15 cellular contexts compared by ENCODE assay signal in the genomic region with DNA sequence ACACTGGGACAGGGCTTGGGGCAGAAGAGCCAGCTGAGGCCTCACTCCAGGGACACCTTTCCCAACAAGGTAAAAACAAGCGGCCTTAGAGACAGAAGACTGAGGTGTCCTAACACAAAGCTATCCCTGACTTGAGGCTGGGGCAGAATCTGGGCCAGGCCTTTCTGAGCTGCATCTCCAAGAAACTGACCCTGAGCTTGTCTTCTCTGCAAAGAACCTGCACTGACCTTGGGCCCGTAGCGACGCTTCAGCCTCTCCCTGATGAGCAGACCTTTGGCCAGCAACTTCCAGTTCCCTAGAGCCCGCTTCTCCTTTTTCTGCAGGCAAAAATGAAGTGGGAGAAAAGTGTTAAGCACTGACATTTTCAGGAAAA. TPM values are rescaled to one million over a fixed set of nuclear protein-coding genes. Genes with fewer than 3 reads are reported as not detected.
DNase-seq lines count a peak whose midpoint lies in the region; ATAC-seq and TF ChIP-seq lines count a peak whose summit lies in the region.
"Had no signal": no experiment of that assay in that cellular context is flagged by ENCODE, and none has a peak within 500 bp of the region (broad histone marks: within the 10 kb centered on the region; RNA-seq: fewer than 3 reads in every experiment).

No MANE protein-coding gene starts in this region.

- no peak for ATAC-seq in stimulated activated naive B cell treated with anti-CD40 and anti-IgM and Interleukin-4, amounts not matched to agents 10 μg/mL and 1 μg/mL and 100 μg/mL, for 72 hours (replicated peaks)

- H3K27me3 ChIP-seq in CD8-positive, alpha-beta memory T cell (ENCODE audit: insufficient read depth, low read length, poor library complexity, severe bottlenecking) = no peaks in the 10 kb centered on the region
- no peaks in the 10 kb centered on the region for H3K27me3 ChIP-seq in prostate gland (replicated peaks; ENCODE audit: insufficient read depth)
- H3K27me3 ChIP-seq: BLaER1 had no signal

- no peak for DNase-seq in CD8-positive, alpha-beta memory T cell
- no peak for DNase-seq in activated T-helper 1 cell treated with anti-CD3 and anti-CD28 coated beads, Interleukin-12 subunit alpha, Interleukin-12 subunit beta, Interleukin-2, Interleukin-4 antibody, amounts not matched to agents 30 ng/mL and 10 ng/mL and 1 ng/mL, durations not matched to agents 14 hours and 24 hours and 36 hours (ENCODE audit: low spot score)
- DNase-seq in immature natural killer cell = no peak
- DNase-seq in stimulated activated naive B cell treated with anti-CD40 and anti-IgM and Interleukin-4, amounts not matched to agents 10 μg/mL and 1 μg/mL and 100 μg/mL, for 72 hours = no peak
- no peak for DNase-seq in prostate gland (ENCODE audit: low spot score)
- no peak for DNase-seq in posterior cingulate gyrus
- no peak for DNase-seq in MV-4-11 (lab: John Stamatoyannopoulos, UW)
- DNase-seq: activated CD8-positive, alpha-beta memory T cell treated with anti-CD3 and anti-CD28 coated beads, Interleukin-2, amount 50 U/mL, for 48 hours; hippocampal formation; left ventricle myocardium inferior; NCI-H2029; NCI-H774; Right ventricle myocardium superior had no signal

- WGBS in prostate gland = 92% methylated on average over 5 of the region's 5 CpGs

- CTCF ChIA-PET in CD8-positive, alpha-beta memory T cell (lab: Charles Lee) = interaction anchor here (0.8 to 1.0 kb wide), 2 partner anchors 31 to 122 kb away, joined by 3 read pairs; a partner anchor contains a TSS

- TF ChIP-seq POLR2A in prostate gland (IDR thresholded peaks at IDR 0.05) = no peak

- H3K4me3 ChIP-seq in CD8-positive, alpha-beta memory T cell (ENCODE audit: low read length) = no peak overlapping the region
- no peak overlapping the region for H3K4me3 ChIP-seq in prostate gland
- H3K4me3 ChIP-seq: BLaER1, left ventricle myocardium inferior had no signal

- no peaks in the 10 kb centered on the region for H3K9me3 Mint-ChIP-seq in CD8-positive, alpha-beta memory T cell
- no peaks in the 10 kb centered on the region for H3K9me3 Mint-ChIP-seq in activated T-helper 1 cell treated with anti-CD3 and anti-CD28 coated beads, Interleukin-12 subunit alpha, Interleukin-12 subunit beta, Interleukin-2, Interleukin-4 antibody, amounts not matched to agents 30 ng/mL and 10 ng/mL and 1 ng/mL, durations not matched to agents 14 hours and 24 hours and 36 hours
- H3K9me3 Mint-ChIP-seq in immature natural killer cell = no peaks in the 10 kb centered on the region
- no peaks in the 10 kb centered on the region for H3K9me3 Mint-ChIP-seq in stimulated activated naive B cell treated with anti-CD40 and anti-IgM and Interleukin-4, amounts not matched to agents 10 μg/mL and 1 μg/mL and 100 μg/mL, for 72 hours

- H3K4me3 Mint-ChIP-seq in CD8-positive, alpha-beta memory T cell = peak overlapping the region in 1 of 7 donors; percentile 26
- H3K4me3 Mint-ChIP-seq in activated T-helper 1 cell treated with anti-CD3 and anti-CD28 coated beads, Interleukin-12 subunit alpha, Interleukin-12 subunit beta, Interleukin-2, Interleukin-4 antibody, amounts not matched to agents 30 ng/mL and 10 ng/mL and 1 ng/mL, durations not matched to agents 14 hours and 24 hours and 36 hours = no peak overlapping the region
- H3K4me3 Mint-ChIP-seq in immature natural killer cell = peak overlapping the region in 1 of 5 donors; percentile 36
- no peak overlapping the region for H3K4me3 Mint-ChIP-seq in stimulated activated naive B cell treated with anti-CD40 and anti-IgM and Interleukin-4, amounts not matched to agents 10 μg/mL and 1 μg/mL and 100 μg/mL, for 72 hours

- TF ChIP-seq CTCF in prostate gland (IDR thresholded peaks at IDR 0.05) = no peak

- intact Hi-C loops in activated T-helper 1 cell treated with anti-CD3 and anti-CD28 coated beads, Interleukin-12 subunit alpha, Interleukin-12 subunit beta, Interleukin-2, Interleukin-4 antibody, amounts not matched to agents 30 ng/mL and 10 ng/mL and 1 ng/mL, durations not matched to agents 14 hours and 24 hours and 36 hours (cut with micrococcal nuclease) = no loop called here
- intact Hi-C loops in prostate gland (cut with DNase I) = no loop called here
- intact Hi-C loops in posterior cingulate gyrus (cut with DNase I) = no loop called here

- no peaks in the 10 kb centered on the region for H3K9me3 ChIP-seq in CD8-positive, alpha-beta memory T cell (ENCODE audit: low read length)
- H3K9me3 ChIP-seq in prostate gland = no peaks in the 10 kb centered on the region
- H3K9me3 ChIP-seq: BLaER1, left ventricle myocardium inferior had no signal

- H3K27me3 Mint-ChIP-seq in CD8-positive, alpha-beta memory T cell = peaks cover 0 to 2% of the 10 kb centered on the region in 2 donors
- H3K27me3 Mint-ChIP-seq in activated T-helper 1 cell treated with anti-CD3 and anti-CD28 coated beads, Interleukin-12 subunit alpha, Interleukin-12 subunit beta, Interleukin-2, Interleukin-4 antibody, amounts not matched to agents 30 ng/mL and 10 ng/mL and 1 ng/mL, durations not matched to agents 14 hours and 24 hours and 36 hours (ENCODE audit: insufficient read depth) = no peaks in the 10 kb centered on the region
- H3K27me3 Mint-ChIP-seq in immature natural killer cell (ENCODE audit: low read depth in 3 of 3) = peaks cover 15 to 27% (median 25%) of the 10 kb centered on the region in 3 donors
- H3K27me3 Mint-ChIP-seq in stimulated activated naive B cell treated with anti-CD40 and anti-IgM and Interleukin-4, amounts not matched to agents 10 μg/mL and 1 μg/mL and 100 μg/mL, for 72 hours = no peaks in the 10 kb centered on the region

- POLR2A ChIA-PET in CD8-positive, alpha-beta memory T cell (lab: Charles Lee) = no interaction called here

- H3K4me1 ChIP-seq in CD8-positive, alpha-beta memory T cell (ENCODE audit: insufficient read depth, low read length) = peaks cover 36% of the 10 kb centered on the region
- no peaks in the 10 kb centered on the region for H3K4me1 ChIP-seq in prostate gland (replicated peaks)

- H3K4me1 Mint-ChIP-seq in CD8-positive, alpha-beta memory T cell = peaks cover 38 to 46% (median 44%) of the 10 kb centered on the region in 3 donors
- peaks cover 41% of the 10 kb centered on the region for H3K4me1 Mint-ChIP-seq in activated T-helper 1 cell treated with anti-CD3 and anti-CD28 coated beads, Interleukin-12 subunit alpha, Interleukin-12 subunit beta, Interleukin-2, Interleukin-4 antibody, amounts not matched to agents 30 ng/mL and 10 ng/mL and 1 ng/mL, durations not matched to agents 14 hours and 24 hours and 36 hours (ENCODE audit: low read depth)
- peaks cover 34 to 42% of the 10 kb centered on the region in 2 donors for H3K4me1 Mint-ChIP-seq in immature natural killer cell
- peaks cover 12 to 14% of the 10 kb centered on the region in 2 donors for H3K4me1 Mint-ChIP-seq in stimulated activated naive B cell treated with anti-CD40 and anti-IgM and Interleukin-4, amounts not matched to agents 10 μg/mL and 1 μg/mL and 100 μg/mL, for 72 hours

- H3K36me3 ChIP-seq in CD8-positive, alpha-beta memory T cell (ENCODE audit: insufficient read depth, low read length) = peaks cover 20% of the 10 kb centered on the region
- no peaks in the 10 kb centered on the region for H3K36me3 ChIP-seq in prostate gland

- peak overlapping the region; percentile 98 to 100 (median 100) for H3K27ac Mint-ChIP-seq in CD8-positive, alpha-beta memory T cell
- H3K27ac Mint-ChIP-seq in activated T-helper 1 cell treated with anti-CD3 and anti-CD28 coated beads, Interleukin-12 subunit alpha, Interleukin-12 subunit beta, Interleukin-2, Interleukin-4 antibody, amounts not matched to agents 30 ng/mL and 10 ng/mL and 1 ng/mL, durations not matched to agents 14 hours and 24 hours and 36 hours = peak overlapping the region; percentile 70
- H3K27ac Mint-ChIP-seq in immature natural killer cell = peak overlapping the region; percentile 85 to 100 (median 97)
- H3K27ac Mint-ChIP-seq in stimulated activated naive B cell treated with anti-CD40 and anti-IgM and Interleukin-4, amounts not matched to agents 10 μg/mL and 1 μg/mL and 100 μg/mL, for 72 hours = peak overlapping the region; percentile 5

- peaks cover 0 to 74% (median 14%) of the 10 kb centered on the region in 3 donors for H3K36me3 Mint-ChIP-seq in CD8-positive, alpha-beta memory T cell
- peaks cover 29% of the 10 kb centered on the region for H3K36me3 Mint-ChIP-seq in activated T-helper 1 cell treated with anti-CD3 and anti-CD28 coated beads, Interleukin-12 subunit alpha, Interleukin-12 subunit beta, Interleukin-2, Interleukin-4 antibody, amounts not matched to agents 30 ng/mL and 10 ng/mL and 1 ng/mL, durations not matched to agents 14 hours and 24 hours and 36 hours (ENCODE audit: low read depth)
- peaks cover 7 to 30% (median 8%) of the 10 kb centered on the region in 3 donors for H3K36me3 Mint-ChIP-seq in immature natural killer cell
- peaks cover 25 to 44% of the 10 kb centered on the region in 2 donors for H3K36me3 Mint-ChIP-seq in stimulated activated naive B cell treated with anti-CD40 and anti-IgM and Interleukin-4, amounts not matched to agents 10 μg/mL and 1 μg/mL and 100 μg/mL, for 72 hours

- no peak overlapping the region for H3K27ac ChIP-seq in CD8-positive, alpha-beta memory T cell (ENCODE audit: low read depth, low read length)
- no peak overlapping the region for H3K27ac ChIP-seq in prostate gland
- H3K27ac ChIP-seq: BLaER1, HL-60 had no signal

RNA-seq across cellular contexts. Expression of a gene that starts 22.2 kb away (rescaled TPM):
- total RNA-seq in CD8-positive, alpha-beta memory T cell = 10 to 100 TPM; 48.8 to 49.4 TPM
- polyA plus RNA-seq in CD8-positive, alpha-beta memory T cell = 75.3 TPM
- total RNA-seq in activated T-helper 1 cell treated with anti-CD3 and anti-CD28 coated beads, Interleukin-12 subunit alpha, Interleukin-12 subunit beta, Interleukin-2, Interleukin-4 antibody, amounts not matched to agents 30 ng/mL and 10 ng/mL and 1 ng/mL, durations not matched to agents 14 hours and 24 hours and 36 hours = 40.4 and 41.3 TPM in 2 replicates
- 100 to 1,000 TPM in 1 of 3 donors, 10 to 100 TPM in 2; 78.3 to 117 (median 87.5) TPM for polyA plus RNA-seq in immature natural killer cell
- total RNA-seq in prostate gland = 10 to 100 TPM; 56.8 to 80.5 TPM

RNA-seq across cellular contexts. Expression of a gene that starts 22.4 kb away (rescaled TPM):
- 10 to 100 TPM; 21.7 to 21.8 TPM for total RNA-seq in CD8-positive, alpha-beta memory T cell
- 13.9 TPM for polyA plus RNA-seq in CD8-positive, alpha-beta memory T cell
- total RNA-seq in activated T-helper 1 cell treated with anti-CD3 and anti-CD28 coated beads, Interleukin-12 subunit alpha, Interleukin-12 subunit beta, Interleukin-2, Interleukin-4 antibody, amounts not matched to agents 30 ng/mL and 10 ng/mL and 1 ng/mL, durations not matched to agents 14 hours and 24 hours and 36 hours = 27.8 and 29.4 TPM in 2 replicates
- 10 to 100 TPM in 2 of 3 donors, 1 to 10 TPM in 1; 9.6 to 23.2 (median 12.4) TPM for polyA plus RNA-seq in immature natural killer cell
- total RNA-seq in prostate gland = 10 to 100 TPM; 12.1 to 14.8 TPM

RNA-seq across cellular contexts. Expression of a gene that starts 31.4 kb away (rescaled TPM):
- 10 to 100 TPM; 38.8 to 38.9 TPM for total RNA-seq in CD8-positive, alpha-beta memory T cell
- polyA plus RNA-seq in CD8-positive, alpha-beta memory T cell = 44.0 TPM
- 34.1 and 35.9 TPM in 2 replicates for total RNA-seq in activated T-helper 1 cell treated with anti-CD3 and anti-CD28 coated beads, Interleukin-12 subunit alpha, Interleukin-12 subunit beta, Interleukin-2, Interleukin-4 antibody, amounts not matched to agents 30 ng/mL and 10 ng/mL and 1 ng/mL, durations not matched to agents 14 hours and 24 hours and 36 hours
- polyA plus RNA-seq in immature natural killer cell = 10 to 100 TPM; 20.3 to 32.2 (median 22.6) TPM
- 10 to 100 TPM; 41.1 to 53.2 TPM for total RNA-seq in prostate gland

RNA-seq across cellular contexts. Expression of a gene that starts 31.6 kb away (rescaled TPM):
- total RNA-seq in CD8-positive, alpha-beta memory T cell = 10 to 100 TPM; 25.8 to 26.6 TPM
- polyA plus RNA-seq in CD8-positive, alpha-beta memory T cell = 22.9 TPM
- 15.6 and 15.8 TPM in 2 replicates for total RNA-seq in activated T-helper 1 cell treated with anti-CD3 and anti-CD28 coated beads, Interleukin-12 subunit alpha, Interleukin-12 subunit beta, Interleukin-2, Interleukin-4 antibody, amounts not matched to agents 30 ng/mL and 10 ng/mL and 1 ng/mL, durations not matched to agents 14 hours and 24 hours and 36 hours
- polyA plus RNA-seq in immature natural killer cell = 10 to 100 TPM; 28.3 to 38.3 (median 31.5) TPM
- total RNA-seq in prostate gland = 10 to 100 TPM; 15.0 to 15.1 TPM

Comparison
In these comparisons a context has a peak if more than half of its experiments do, and no peak if none do; other contexts are left out.
1. H3K27ac Mint-ChIP-seq: peak in every context shown above with its lines; median percentile 100 in CD8-positive, alpha-beta memory T cell; 97 in immature natural killer cell; 70 in activated T-helper 1 cell treated with anti-CD3 and anti-CD28 coated beads, Interleukin-12 subunit alpha, Interleukin-12 subunit beta, Interleukin-2, Interleukin-4 antibody, amounts not matched to agents 30 ng/mL and 10 ng/mL and 1 ng/mL, durations not matched to agents 14 hours and 24 hours and 36 hours; 5 in stimulated activated naive B cell treated with anti-CD40 and anti-IgM and Interleukin-4, amounts not matched to agents 10 μg/mL and 1 μg/mL and 100 μg/mL, for 72 hours.